16 cellular contexts compared by ENCODE assay signal in genomic region chr17:31888124-31888523, GRCh38. TPM values are rescaled to one million over a fixed set of nuclear protein-coding genes. Genes with fewer than 3 reads are reported as not detected.
DNase-seq lines count a peak whose midpoint lies in the region; ATAC-seq and TF ChIP-seq lines count a peak whose summit lies in the region.
"Had no signal": no experiment of that assay in that cellular context is flagged by ENCODE, and none has a peak within 500 bp of the region (broad histone marks: within the 10 kb centered on the region; RNA-seq: fewer than 3 reads in every experiment).

No MANE protein-coding gene starts in this region.

- H3K4me3 ChIP-seq in spleen: peak overlapping the region in 1 of 8 donors; percentile 43
- H3K4me3 ChIP-seq: smooth muscle cell, stomach had no signal

- TF ChIP-seq CTCF in spleen (IDR thresholded peaks at IDR 0.05 in 8 of 11, conservative IDR thresholded peaks at IDR 0.05 in 3 of 11) (no peak), RWPE1 (conservative IDR thresholded peaks at IDR 0.05; ENCODE audit: low read depth) (no peak)

- no peak for DNase-seq in activated naive CD4-positive, alpha-beta T cell treated with anti-CD3 and anti-CD28 coated beads, Interleukin-2, amount 50 U/mL, for 16 hours
- DNase-seq in MV-4-11 (lab: John Stamatoyannopoulos, UW) (peak; percentile 97), spleen (no peak), RWPE1 (ENCODE audit: low spot score) (no peak)
- DNase-seq in activated naive CD8-positive, alpha-beta T cell treated with anti-CD3 and anti-CD28 coated beads, Interleukin-2, amount 50 U/mL, for 24 hours: no peak
- DNase-seq: foreskin melanocyte, midbrain, NCI-H1694, NCI-H446, stomach had no signal

- H3K27ac Mint-ChIP-seq in activated naive CD4-positive, alpha-beta T cell treated with anti-CD3 and anti-CD28 coated beads, Interleukin-2, amount 50 U/mL, for 24 hours: peak overlapping the region; percentile 43
- peak overlapping the region; percentile 57 for H3K27ac Mint-ChIP-seq in activated naive CD8-positive, alpha-beta T cell treated with anti-CD3 and anti-CD28 coated beads, Interleukin-2, amount 50 U/mL, for 24 hours

- no peak for ATAC-seq in activated naive CD8-positive, alpha-beta T cell treated with anti-CD3 and anti-CD28 coated beads, Interleukin-2, amount 50 U/mL, for 24 hours
- ATAC-seq in GM19023 (IDR thresholded peaks at IDR 0.05; ENCODE audit: unreplicated experiment) (no peak), GM21529 (IDR thresholded peaks at IDR 0.05; ENCODE audit: unreplicated experiment) (no peak)
- ATAC-seq: activated naive CD4-positive, alpha-beta T cell treated with anti-CD3 and anti-CD28 coated beads, Interleukin-2, amount 50 U/mL, for 72 hours; HCT116 had no signal

- no peaks in the 10 kb centered on the region for H3K27me3 ChIP-seq in spleen (replicated peaks in 1 of 7)
- H3K27me3 ChIP-seq: stomach had no signal

- H3K4me3 Mint-ChIP-seq in activated naive CD4-positive, alpha-beta T cell treated with anti-CD3 and anti-CD28 coated beads, Interleukin-2, amount 50 U/mL, for 24 hours: no peak overlapping the region
- no peak overlapping the region for H3K4me3 Mint-ChIP-seq in activated naive CD8-positive, alpha-beta T cell treated with anti-CD3 and anti-CD28 coated beads, Interleukin-2, amount 50 U/mL, for 24 hours

- no peak for TF ChIP-seq POLR2A in spleen (IDR thresholded peaks at IDR 0.05)

- H3K4me1 Mint-ChIP-seq in activated naive CD4-positive, alpha-beta T cell treated with anti-CD3 and anti-CD28 coated beads, Interleukin-2, amount 50 U/mL, for 24 hours: peaks cover 3% of the 10 kb centered on the region
- peaks cover 14% of the 10 kb centered on the region for H3K4me1 Mint-ChIP-seq in activated naive CD8-positive, alpha-beta T cell treated with anti-CD3 and anti-CD28 coated beads, Interleukin-2, amount 50 U/mL, for 24 hours

- POLR2A ChIA-PET in RWPE1 (lab: Yijun Ruan, JAX; ENCODE audit: low non-redundant PET): no interaction called here

- peaks cover 0 to 53% (median 24%) of the 10 kb centered on the region in 6 donors for H3K4me1 ChIP-seq in spleen
- H3K4me1 ChIP-seq: stomach had no signal

- peaks cover 22% of the 10 kb centered on the region for H3K36me3 Mint-ChIP-seq in activated naive CD4-positive, alpha-beta T cell treated with anti-CD3 and anti-CD28 coated beads, Interleukin-2, amount 50 U/mL, for 24 hours
- H3K36me3 Mint-ChIP-seq in activated naive CD8-positive, alpha-beta T cell treated with anti-CD3 and anti-CD28 coated beads, Interleukin-2, amount 50 U/mL, for 24 hours (ENCODE audit: low read depth): peaks cover 57% of the 10 kb centered on the region

- no peaks in the 10 kb centered on the region for H3K9me3 Mint-ChIP-seq in activated naive CD4-positive, alpha-beta T cell treated with anti-CD3 and anti-CD28 coated beads, Interleukin-2, amount 50 U/mL, for 24 hours
- H3K9me3 Mint-ChIP-seq in activated naive CD8-positive, alpha-beta T cell treated with anti-CD3 and anti-CD28 coated beads, Interleukin-2, amount 50 U/mL, for 24 hours: no peaks in the 10 kb centered on the region
- H3K9me3 Mint-ChIP-seq: activated naive CD4-positive, alpha-beta T cell treated with anti-CD3 and anti-CD28 coated beads, Interleukin-2, amount 50 U/mL, for 72 hours had no signal

- CTCF ChIA-PET in RWPE1 (lab: Yijun Ruan, JAX): interaction anchor here (0.6 kb wide), 1 partner anchor 99 kb away, joined by 3 read pairs; no protein-coding TSS in a partner anchor

- H3K9me3 ChIP-seq in spleen: no peaks in the 10 kb centered on the region
- H3K9me3 ChIP-seq: stomach had no signal

- WGBS in spleen, 5 donors: 20 to 44% (median 37%) methylated on average over 4 of the region's 4 CpGs

- H3K36me3 ChIP-seq in spleen: peaks cover 0 to 100% (median 86%) of the 10 kb centered on the region in 6 donors

- peak overlapping the region in 6 of 8 donors; percentile 38 to 83 (median 74) for H3K27ac ChIP-seq in spleen
- H3K27ac ChIP-seq in RWPE1: no peak overlapping the region

- intact Hi-C loops in spleen (cut with DNase I; ENCODE audit: low total_unique reads): no loop called here

- H3K27me3 Mint-ChIP-seq in activated naive CD4-positive, alpha-beta T cell treated with anti-CD3 and anti-CD28 coated beads, Interleukin-2, amount 50 U/mL, for 24 hours: no peaks in the 10 kb centered on the region
- H3K27me3 Mint-ChIP-seq in activated naive CD8-positive, alpha-beta T cell treated with anti-CD3 and anti-CD28 coated beads, Interleukin-2, amount 50 U/mL, for 24 hours: no peaks in the 10 kb centered on the region

RNA-seq across cellular contexts. Expression of gene UTP6, which starts 13.4 kb away (rescaled TPM):
- 10 to 100 TPM; 38.0 to 75.2 (median 51.4) TPM for total RNA-seq in spleen
- 100 to 1,000 TPM in 1 of 3 donors, 10 to 100 TPM in 2; 77.6 to 141 (median 87.0) TPM for polyA plus RNA-seq in spleen

RNA-seq across cellular contexts. Expression of gene COPRS, which starts 29.1 kb away (rescaled TPM):
- total RNA-seq in spleen: 10 to 100 TPM; 16.4 to 43.3 (median 21.0) TPM
- 10 to 100 TPM; 33.0 to 51.3 (median 48.4) TPM for polyA plus RNA-seq in spleen

RNA-seq across cellular contexts. Expression of gene SUZ12, which starts 48.7 kb away (rescaled TPM):
- total RNA-seq in spleen: 10 to 100 TPM; 29.1 to 38.7 (median 30.7) TPM
- 10 to 100 TPM; 14.9 to 18.4 (median 15.5) TPM for polyA plus RNA-seq in spleen
